In genomic region chrX:23907496-23908218, GRCh38 we compare ENCODE assay signal across 7 cellular contexts. TPM values are rescaled to one million over a fixed set of nuclear protein-coding genes. Genes with fewer than 3 reads are reported as not detected.
A peak's percentile ranks its signal among the peaks of the same experiment; 100 is the strongest.
DNase-seq lines count a peak whose midpoint lies in the region; ATAC-seq lines count a peak whose summit lies in the region.

APOO (minus strand) TSS chrX:23907938; CDS start chrX:23907702, 236 bp downstream.
CXorf58 (plus strand) TSS chrX:23908006; CDS start chrX:23910303, 2,297 bp downstream.

- H3K9me3 Mint-ChIP-seq in T-helper 1 cell treated with Interleukin-12 subunit alpha and Interleukin-12 subunit beta and Interleukin-4 antibody, amounts not matched to agents 30 μg/mL and 1 μg/mL, for 36 hours: no peaks in the 10 kb centered on the region

- no peaks in the 10 kb centered on the region for H3K9me3 ChIP-seq in right cardiac atrium (ENCODE audit: control insufficient read depth, low read length)

- peak; percentile 69 for DNase-seq in NCI-H1694 (lab: John Stamatoyannopoulos, UW)
- peak; percentile 92 to 97 (median 96) for DNase-seq in right cardiac atrium
- peak; percentile 78 for DNase-seq in renal cortical epithelial cell (ENCODE audit: low read depth)

- H3K4me3 Mint-ChIP-seq in T-helper 1 cell treated with Interleukin-12 subunit alpha and Interleukin-12 subunit beta and Interleukin-4 antibody, amounts not matched to agents 30 μg/mL and 1 μg/mL, for 36 hours: peak within 1 kb of the TSS; percentile 80

- H3K4me1 ChIP-seq in right cardiac atrium (ENCODE audit: control insufficient read depth, insufficient read depth, low read length): no peaks in the 10 kb centered on the region

- H3K27ac Mint-ChIP-seq in T-helper 1 cell treated with Interleukin-12 subunit alpha and Interleukin-12 subunit beta and Interleukin-4 antibody, amounts not matched to agents 30 μg/mL and 1 μg/mL, for 36 hours: peak within 1 kb of the TSS; percentile 89

- ATAC-seq in GM18498 (IDR thresholded peaks at IDR 0.05; ENCODE audit: unreplicated experiment): peak; percentile 94
- peak; percentile 93 for ATAC-seq in HG02885 (IDR thresholded peaks at IDR 0.05; ENCODE audit: poor library complexity, unreplicated experiment)
- peak; percentile 98 to 99 for ATAC-seq in right cardiac atrium

- H3K27me3 ChIP-seq in right cardiac atrium (ENCODE audit: control insufficient read depth, insufficient read depth): no peaks in the 10 kb centered on the region

- WGBS in right cardiac atrium: under 1% methylated on average over 76 of the region's 81 CpGs

- H3K27me3 Mint-ChIP-seq in T-helper 1 cell treated with Interleukin-12 subunit alpha and Interleukin-12 subunit beta and Interleukin-4 antibody, amounts not matched to agents 30 μg/mL and 1 μg/mL, for 36 hours (ENCODE audit: low read depth): no peaks in the 10 kb centered on the region

- H3K36me3 Mint-ChIP-seq in T-helper 1 cell treated with Interleukin-12 subunit alpha and Interleukin-12 subunit beta and Interleukin-4 antibody, amounts not matched to agents 30 μg/mL and 1 μg/mL, for 36 hours (ENCODE audit: low read depth): peaks cover 2% of the 10 kb centered on the region

- intact Hi-C loops in right cardiac atrium (cut with DNase I): loop anchor here in 3 of 4 donors (10.0 kb wide), 4 partner anchors 117 to 213 kb away; partner anchors contain the start of genes ACOT9 (in 1 of the 3) and KLHL15 (in 1 of the 3)

- H3K4me3 ChIP-seq in right cardiac atrium (ENCODE audit: low read length): peak within 1 kb of the TSS; percentile 67

- H3K4me1 Mint-ChIP-seq in T-helper 1 cell treated with Interleukin-12 subunit alpha and Interleukin-12 subunit beta and Interleukin-4 antibody, amounts not matched to agents 30 μg/mL and 1 μg/mL, for 36 hours (ENCODE audit: low read depth): peaks cover 11% of the 10 kb centered on the region

- peak within 1 kb of the TSS; percentile 73 for H3K27ac ChIP-seq in angular gyrus (ENCODE audit: low read depth, low read length)
- H3K27ac ChIP-seq in right cardiac atrium (ENCODE audit: low read length): peak within 1 kb of the TSS; percentile 68

RNA-seq across cellular contexts. Expression of gene APOO, which starts in this region (rescaled TPM):
- total RNA-seq in right cardiac atrium (10 to 100 TPM; 65.7 to 88.9 (median 83.1) TPM), renal cortical epithelial cell (16.1 and 16.3 TPM in 2 replicates)
- polyA plus RNA-seq in right cardiac atrium: 105 TPM

RNA-seq across cellular contexts. Expression of gene CXorf58, which starts in this region (rescaled TPM):
- total RNA-seq in right cardiac atrium (under 1 TPM in 3 of 4 donors, not detected in 1; 0.31 to 0.65 (median 0.45) TPM), renal cortical epithelial cell (not detected in 2 replicates)
- polyA plus RNA-seq in right cardiac atrium: 0.09 TPM

Comparison
In these comparisons a context has a peak if more than half of its experiments do, and no peak if none do; other contexts are left out.
1. Peak in every context shown above with its lines: DNase-seq, ATAC-seq, H3K4me3 ChIP-seq and H3K27ac ChIP-seq.